1 cellular context compared by ENCODE assay signal in the genomic region with DNA sequence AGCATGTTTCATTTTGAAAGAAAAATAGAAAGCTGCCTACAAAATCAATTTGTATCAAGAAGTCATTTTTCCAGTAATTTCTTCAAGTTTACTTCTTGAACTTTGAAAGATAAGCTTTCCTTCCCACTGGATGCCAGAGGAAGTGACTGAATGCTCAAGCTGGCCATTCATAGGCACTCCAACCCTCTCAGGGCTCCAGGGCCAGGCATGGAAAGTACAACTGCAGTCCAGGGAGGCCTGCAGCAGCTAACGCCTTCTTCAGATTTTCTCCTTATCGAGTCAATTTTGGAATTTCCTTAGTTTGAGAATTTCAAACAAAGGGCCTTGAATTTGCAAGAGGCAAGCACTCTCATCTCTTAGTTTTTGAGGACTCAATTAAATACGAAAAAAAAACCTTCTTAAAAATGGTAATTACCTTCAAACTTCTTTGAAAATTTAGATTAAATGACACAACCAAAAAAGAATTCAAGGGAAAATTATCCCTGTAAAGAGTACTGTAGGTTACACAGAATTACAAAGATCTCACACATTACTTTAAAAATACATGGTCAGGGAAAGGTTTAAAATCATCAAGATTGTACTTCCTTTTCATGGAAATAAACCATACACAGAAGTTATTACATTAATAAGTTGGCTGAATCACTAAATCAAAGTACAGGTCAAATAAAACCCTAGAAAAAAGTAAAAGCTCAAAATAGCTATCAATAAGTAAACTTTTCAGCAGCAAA.
TF ChIP-seq lines count a peak whose summit lies in the region.

No MANE protein-coding gene starts in this region.

TF ChIP-seq in K562, 482 proteins besides CTCF, POLR2A, EP300 and RAD21 (continued from another document):
- peak; percentile 11; the same call in 1 of the 2 replicates for TF ChIP-seq RBFOX2 (IDR thresholded peaks at IDR 0.05; ENCODE audit: low read depth, low read length)
- TF ChIP-seq, protein P1, sequence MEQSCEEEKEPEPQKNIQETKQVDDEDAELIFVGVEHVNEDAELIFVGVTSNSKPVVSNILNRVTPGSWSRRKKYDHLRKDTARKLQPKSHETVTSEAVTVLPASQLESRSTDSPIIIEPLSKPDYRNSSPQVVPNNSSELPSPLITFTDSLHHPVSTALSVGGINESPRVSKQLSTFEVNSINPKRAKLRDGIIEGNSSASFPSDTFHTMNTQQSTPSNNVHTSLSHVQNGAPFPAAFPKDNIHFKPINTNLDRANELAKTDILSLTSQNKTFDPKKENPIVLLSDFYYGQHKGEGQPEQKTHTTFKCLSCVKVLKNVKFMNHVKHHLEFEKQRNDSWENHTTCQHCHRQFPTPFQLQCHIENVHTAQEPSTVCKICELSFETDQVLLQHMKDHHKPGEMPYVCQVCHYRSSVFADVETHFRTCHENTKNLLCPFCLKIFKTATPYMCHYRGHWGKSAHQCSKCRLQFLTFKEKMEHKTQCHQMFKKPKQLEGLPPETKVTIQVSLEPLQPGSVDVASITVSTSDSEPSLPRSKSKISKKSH (CRISPR knock-in tag; IDR thresholded peaks at IDR 0.05), result no peak
- TF ChIP-seq, protein P2, sequence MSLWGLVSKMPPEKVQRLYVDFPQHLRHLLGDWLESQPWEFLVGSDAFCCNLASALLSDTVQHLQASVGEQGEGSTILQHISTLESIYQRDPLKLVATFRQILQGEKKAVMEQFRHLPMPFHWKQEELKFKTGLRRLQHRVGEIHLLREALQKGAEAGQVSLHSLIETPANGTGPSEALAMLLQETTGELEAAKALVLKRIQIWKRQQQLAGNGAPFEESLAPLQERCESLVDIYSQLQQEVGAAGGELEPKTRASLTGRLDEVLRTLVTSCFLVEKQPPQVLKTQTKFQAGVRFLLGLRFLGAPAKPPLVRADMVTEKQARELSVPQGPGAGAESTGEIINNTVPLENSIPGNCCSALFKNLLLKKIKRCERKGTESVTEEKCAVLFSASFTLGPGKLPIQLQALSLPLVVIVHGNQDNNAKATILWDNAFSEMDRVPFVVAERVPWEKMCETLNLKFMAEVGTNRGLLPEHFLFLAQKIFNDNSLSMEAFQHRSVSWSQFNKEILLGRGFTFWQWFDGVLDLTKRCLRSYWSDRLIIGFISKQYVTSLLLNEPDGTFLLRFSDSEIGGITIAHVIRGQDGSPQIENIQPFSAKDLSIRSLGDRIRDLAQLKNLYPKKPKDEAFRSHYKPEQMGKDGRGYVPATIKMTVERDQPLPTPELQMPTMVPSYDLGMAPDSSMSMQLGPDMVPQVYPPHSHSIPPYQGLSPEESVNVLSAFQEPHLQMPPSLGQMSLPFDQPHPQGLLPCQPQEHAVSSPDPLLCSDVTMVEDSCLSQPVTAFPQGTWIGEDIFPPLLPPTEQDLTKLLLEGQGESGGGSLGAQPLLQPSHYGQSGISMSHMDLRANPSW (CRISPR knock-in tag; IDR thresholded peaks at IDR 0.05), result no peak
- no peak for TF ChIP-seq SAP30 (IDR thresholded peaks at IDR 0.05; ENCODE audit: borderline replicate concordance, insufficient read depth, low read depth, low read length, poor library complexity, severe bottlenecking)
- no peak for TF ChIP-seq ZFX (CRISPR knock-in tag; IDR thresholded peaks at IDR 0.05)
- no peak for TF ChIP-seq KDM2B (CRISPR knock-in tag; IDR thresholded peaks at IDR 0.05)
- no peak for TF ChIP-seq GATAD2A (IDR thresholded peaks at IDR 0.05)
- TF ChIP-seq RAD51 (IDR thresholded peaks at IDR 0.05; ENCODE audit: borderline replicate concordance, low read depth), result no peak
- peak in 1 of 2 experiments; percentile 61; a peak in 1 of 4 replicates for TF ChIP-seq SRF (CRISPR knock-in tag; IDR thresholded peaks at IDR 0.05)
- TF ChIP-seq SMAD3 (CRISPR knock-in tag; conservative IDR thresholded peaks at IDR 0.05), result no peak
- TF ChIP-seq, protein P3, sequence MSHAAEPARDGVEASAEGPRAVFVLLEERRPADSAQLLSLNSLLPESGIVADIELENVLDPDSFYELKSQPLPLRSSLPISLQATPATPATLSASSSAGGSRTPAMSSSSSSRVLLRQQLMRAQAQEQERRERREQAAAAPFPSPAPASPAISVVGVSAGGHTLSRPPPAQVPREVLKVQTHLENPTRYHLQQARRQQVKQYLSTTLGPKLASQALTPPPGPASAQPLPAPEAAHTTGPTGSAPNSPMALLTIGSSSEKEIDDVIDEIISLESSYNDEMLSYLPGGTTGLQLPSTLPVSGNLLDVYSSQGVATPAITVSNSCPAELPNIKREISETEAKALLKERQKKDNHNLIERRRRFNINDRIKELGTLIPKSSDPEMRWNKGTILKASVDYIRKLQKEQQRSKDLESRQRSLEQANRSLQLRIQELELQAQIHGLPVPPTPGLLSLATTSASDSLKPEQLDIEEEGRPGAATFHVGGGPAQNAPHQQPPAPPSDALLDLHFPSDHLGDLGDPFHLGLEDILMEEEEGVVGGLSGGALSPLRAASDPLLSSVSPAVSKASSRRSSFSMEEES (CRISPR knock-in tag; IDR thresholded peaks at IDR 0.05), result no peak
- peak in 1 of 3 experiments; percentile 35 for TF ChIP-seq YY1 (IDR thresholded peaks at IDR 0.05; ENCODE audit: borderline replicate concordance in 1 of 3, control insufficient read depth in 1 of 3, extremely low read depth in 1 of 3, insufficient read depth in 3 of 3, insufficient read length in 1 of 3, insufficient replicate concordance in 2 of 3, low read depth in 1 of 3, low read length in 2 of 3)
- no peak for TF ChIP-seq NCOA2 (IDR thresholded peaks at IDR 0.05; ENCODE audit: partially characterized antibody in 2 of 2)
- TF ChIP-seq SMAD1 (IDR thresholded peaks at IDR 0.05; ENCODE audit: low read depth, low read length, partially characterized antibody), result no peak
- no peak for TF ChIP-seq GABPA (tag; conservative IDR thresholded peaks at IDR 0.05; ENCODE audit: low read depth)
- no peak for TF ChIP-seq ZKSCAN8 (CRISPR knock-in tag; IDR thresholded peaks at IDR 0.05)
- peak; percentile 5; the same call in 1 of the 2 replicates for TF ChIP-seq EP400 (IDR thresholded peaks at IDR 0.05)
- no peak for TF ChIP-seq BDP1 (IDR thresholded peaks at IDR 0.05; ENCODE audit: insufficient read depth, insufficient read length)
- no peak for TF ChIP-seq CBFA2T2 (conservative IDR thresholded peaks at IDR 0.05)
- TF ChIP-seq GABPB2 (CRISPR knock-in tag; conservative IDR thresholded peaks at IDR 0.05), result no peak
- no peak for TF ChIP-seq CHD2 (IDR thresholded peaks at IDR 0.05; ENCODE audit: low read depth, low read length)
- TF ChIP-seq SPI1 (IDR thresholded peaks at IDR 0.05; ENCODE audit: borderline replicate concordance, low read depth, low read length), result peak; percentile 71; the same call in 1 of the 2 replicates
- TF ChIP-seq FOXM1 (IDR thresholded peaks at IDR 0.05; ENCODE audit: low read depth), result no peak
- TF ChIP-seq FOXM1 (CRISPR knock-in tag; IDR thresholded peaks at IDR 0.05; ENCODE audit: low read depth), result no peak
- TF ChIP-seq, protein P4, sequence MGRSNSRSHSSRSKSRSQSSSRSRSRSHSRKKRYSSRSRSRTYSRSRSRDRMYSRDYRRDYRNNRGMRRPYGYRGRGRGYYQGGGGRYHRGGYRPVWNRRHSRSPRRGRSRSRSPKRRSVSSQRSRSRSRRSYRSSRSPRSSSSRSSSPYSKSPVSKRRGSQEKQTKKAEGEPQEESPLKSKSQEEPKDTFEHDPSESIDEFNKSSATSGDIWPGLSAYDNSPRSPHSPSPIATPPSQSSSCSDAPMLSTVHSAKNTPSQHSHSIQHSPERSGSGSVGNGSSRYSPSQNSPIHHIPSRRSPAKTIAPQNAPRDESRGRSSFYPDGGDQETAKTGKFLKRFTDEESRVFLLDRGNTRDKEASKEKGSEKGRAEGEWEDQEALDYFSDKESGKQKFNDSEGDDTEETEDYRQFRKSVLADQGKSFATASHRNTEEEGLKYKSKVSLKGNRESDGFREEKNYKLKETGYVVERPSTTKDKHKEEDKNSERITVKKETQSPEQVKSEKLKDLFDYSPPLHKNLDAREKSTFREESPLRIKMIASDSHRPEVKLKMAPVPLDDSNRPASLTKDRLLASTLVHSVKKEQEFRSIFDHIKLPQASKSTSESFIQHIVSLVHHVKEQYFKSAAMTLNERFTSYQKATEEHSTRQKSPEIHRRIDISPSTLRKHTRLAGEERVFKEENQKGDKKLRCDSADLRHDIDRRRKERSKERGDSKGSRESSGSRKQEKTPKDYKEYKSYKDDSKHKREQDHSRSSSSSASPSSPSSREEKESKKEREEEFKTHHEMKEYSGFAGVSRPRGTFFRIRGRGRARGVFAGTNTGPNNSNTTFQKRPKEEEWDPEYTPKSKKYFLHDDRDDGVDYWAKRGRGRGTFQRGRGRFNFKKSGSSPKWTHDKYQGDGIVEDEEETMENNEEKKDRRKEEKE (IDR thresholded peaks at IDR 0.05; ENCODE audit: borderline replicate concordance in 1 of 2, control insufficient read depth in 1 of 2, low read depth in 2 of 2, low read length in 1 of 2), result no peak
- no peak for TF ChIP-seq SIN3B (IDR thresholded peaks at IDR 0.05; ENCODE audit: low read depth)
- 0 out of 2 replicates have a peak, but pooled peaks have one; percentile 39 for TF ChIP-seq MIER1 (IDR thresholded peaks at IDR 0.05; ENCODE audit: low read depth)
- no peak for TF ChIP-seq ZNF57 (CRISPR knock-in tag; IDR thresholded peaks at IDR 0.05)
- no peak for TF ChIP-seq ZNF217 (CRISPR knock-in tag; IDR thresholded peaks at IDR 0.05)
- no peak for TF ChIP-seq ZFP30 (CRISPR knock-in tag; IDR thresholded peaks at IDR 0.05; ENCODE audit: borderline replicate concordance)
TF ChIP-seq in K562: peak in this region for 11.
